ENCODE assay signal across 9 cellular contexts in genomic region chr10:80187465-80188409, GRCh38. TPM values are rescaled to one million over a fixed set of nuclear protein-coding genes. Genes with fewer than 3 reads are reported as not detected.
DNase-seq lines count a peak whose midpoint lies in the region; ATAC-seq and TF ChIP-seq lines count a peak whose summit lies in the region.
"Had no signal": no experiment of that assay in that cellular context is flagged by ENCODE, and none has a peak within 500 bp of the region (broad histone marks: within the 10 kb centered on the region; RNA-seq: fewer than 3 reads in every experiment).

No MANE protein-coding gene starts in this region.

- peak overlapping the region; percentile 85 to 100 (median 98) for H3K27ac Mint-ChIP-seq in naive B cell

- peaks cover 70 to 86% (median 73%) of the 10 kb centered on the region in 3 donors for H3K4me1 Mint-ChIP-seq in naive B cell

- no peaks in the 10 kb centered on the region for H3K27me3 Mint-ChIP-seq in naive B cell

- H3K36me3 Mint-ChIP-seq in naive B cell, result peaks cover 5 to 7% of the 10 kb centered on the region in 2 donors

- WGBS in aorta, 2 donors, result 82 to 84% methylated on average over 16 of the region's 16 CpGs

- intact Hi-C loops in aorta (cut with DNase I), result no loop called here

- H3K4me1 ChIP-seq in aorta (ENCODE audit: control insufficient read depth in 1 of 2, insufficient read depth in 2 of 2, low read length in 2 of 2), result peaks cover 3 to 6% of the 10 kb centered on the region in 2 donors

- peak overlapping the region; percentile 43 to 90 (median 79) for H3K4me3 Mint-ChIP-seq in naive B cell

- ATAC-seq in HG03103 (IDR thresholded peaks at IDR 0.05; ENCODE audit: low read depth, unreplicated experiment) (peak; percentile 84), naive B cell (ENCODE audit: low read depth in 2 of 2) (peak; percentile 92 to 94), aorta (ENCODE audit: low FRiP score) (peak; percentile 34)
- ATAC-seq: body of pancreas had no signal

- H3K27me3 ChIP-seq in aorta (ENCODE audit: control insufficient read depth in 1 of 2, insufficient read depth in 2 of 2, low read length in 1 of 2), result no peaks in the 10 kb centered on the region
- H3K27me3 ChIP-seq: body of pancreas had no signal

- no peaks in the 10 kb centered on the region for H3K9me3 ChIP-seq in aorta (ENCODE audit: control insufficient read depth, low read length)
- H3K9me3 ChIP-seq: body of pancreas had no signal

- H3K36me3 ChIP-seq in aorta (ENCODE audit: control insufficient read depth in 1 of 2, insufficient read depth in 2 of 2, low read length in 1 of 2), result no peaks in the 10 kb centered on the region

- H3K27ac ChIP-seq in RWPE1, result peak overlapping the region; percentile 9; the same call in 1 of the 2 replicates
- no peak overlapping the region for H3K27ac ChIP-seq in aorta (ENCODE audit: low read depth in 1 of 2, low read length in 2 of 2)

- no peak overlapping the region for H3K4me3 ChIP-seq in aorta (ENCODE audit: low read length in 2 of 2)
- H3K4me3 ChIP-seq: body of pancreas had no signal

- peaks cover 0 to 6% (median 0%) of the 10 kb centered on the region in 7 donors for H3K9me3 Mint-ChIP-seq in naive B cell

- CTCF ChIA-PET in RWPE1 (lab: Yijun Ruan, JAX), result interaction anchor here (0.5 kb wide), 1 partner anchor 120 kb away, joined by 4 read pairs; no protein-coding TSS in a partner anchor

- no peak for TF ChIP-seq CTCF in RWPE1 (conservative IDR thresholded peaks at IDR 0.05; ENCODE audit: low read depth)

- DNase-seq in NK-92 (lab: John Stamatoyannopoulos, UW; ENCODE audit: unreplicated experiment) (peak; percentile 10), RWPE1 (ENCODE audit: low spot score) (no peak), naive B cell (peak; percentile 89), aorta (peak; percentile 57 to 69), middle frontal gyrus (ENCODE audit: extremely low spot score, low spot score) (no peak)
- DNase-seq in NK-92 treated with Interleukin-12 subunit alpha and Interleukin-12 subunit beta, amount 100 ng/mL, for 24 hours (lab: John Stamatoyannopoulos, UW), result no peak
- peak; percentile 66 for DNase-seq in activated naive CD4-positive, alpha-beta T cell treated with Interleukin-2 at 50 U/mL for 16 hours

- POLR2A ChIA-PET in RWPE1 (lab: Yijun Ruan, JAX; ENCODE audit: low non-redundant PET), result no interaction called here

RNA-seq across cellular contexts. Expression of gene ANXA11, which starts 17.6 kb away (rescaled TPM):
- polyA plus RNA-seq in naive B cell (ENCODE audit: low read depth in 6 of 6), result 100 to 1,000 TPM; 146 to 167 (median 157) TPM
- total RNA-seq in aorta, result 100 to 1,000 TPM; 227 to 256 TPM
- polyA plus RNA-seq in aorta, result 100 to 1,000 TPM in 1 of 2 donors, 10 to 100 TPM in 1; 97.3 to 160 TPM

RNA-seq across cellular contexts. Expression of gene PLAC9, which starts 55.2 kb away (rescaled TPM):
- polyA plus RNA-seq in naive B cell (ENCODE audit: low read depth in 6 of 6), result not detected
- 100 to 1,000 TPM in 1 of 2 donors, 10 to 100 TPM in 1; 37.7 to 113 TPM for total RNA-seq in aorta
- 100 to 1,000 TPM in 1 of 2 donors, 10 to 100 TPM in 1; 72.6 to 166 TPM for polyA plus RNA-seq in aorta

Comparison
In these comparisons a context has a peak if more than half of its experiments do, and no peak if none do; other contexts are left out.
1. DNase-seq: peak in NK-92 (single experiment), activated naive CD4-positive, alpha-beta T cell treated with Interleukin-2 at 50 U/mL for 16 hours (single experiment), naive B cell (single experiment) and aorta (2 of 2); none in NK-92 treated with Interleukin-12 subunit alpha and Interleukin-12 subunit beta, amount 100 ng/mL, for 24 hours (single experiment), RWPE1 (single experiment) and middle frontal gyrus (single experiment).
2. ATAC-seq: peak in every context shown above with its lines; median percentile 93 in naive B cell; 84 in HG03103; 34 in aorta.
3. RNA of gene PLAC9, which starts 55.2 kb away (polyA plus RNA-seq): 72.6 to 166 TPM in aorta; not detected in naive B cell; every median in the first group is over 10 times any median in the second.